ENCODE assay signal across 17 cellular contexts in genomic region chrX:139828830-139829229, GRCh38.
"Had no signal": no experiment of that assay in that cellular context is flagged by ENCODE, and none has a peak within 500 bp of the region (broad histone marks: within the 10 kb centered on the region; RNA-seq: fewer than 3 reads in every experiment).

No MANE protein-coding gene starts in this region.

- H3K27ac ChIP-seq: KMS-11 had no signal

- DNase-seq: activated CD4-positive, alpha-beta T cell treated with anti-CD3 and anti-CD28 coated beads for 48 hours; activated CD4-positive, alpha-beta T cell treated with anti-CD3 and anti-CD28 coated beads, Interleukin-2, amount 50 U/mL, for 4 hours; activated CD4-positive, CD25-positive, alpha-beta regulatory T cell treated with anti-CD3 and anti-CD28 coated beads, Interleukin-2, amount 50 U/mL, for 72 hours; activated CD8-positive, alpha-beta memory T cell treated with anti-CD3 and anti-CD28 coated beads, Interleukin-2, amount 50 U/mL, for 48 hours; activated CD8-positive, alpha-beta T cell treated with anti-CD3 and anti-CD28 coated beads, Interleukin-2, amount 10 ng/mL, durations not matched to agents 7 days and 5 days; activated T-cell treated with anti-CD3 and anti-CD28 coated beads, Interleukin-2, amount 50 U/mL, for 1 hour; aorta; NCI-H1092; NCI-H1417; NCI-H1694 treated with DMSO at 0.1 percent for 48 hours; NCI-H2029 treated with DMSO at 0.1 percent for 48 hours; NCI-H510A treated with DMSO at 0.1 percent for 48 hours; PC-3; SHP77 treated with DMSO at 0.1 percent for 48 hours; SW 1271 had no signal

- FAIRE-seq: RCC 7860 had no signal

- ATAC-seq: activated CD8-positive, alpha-beta T cell treated with anti-CD3 and anti-CD28 coated beads, Interleukin-2, amount 10 ng/mL, durations not matched to agents 7 days and 5 days; PC-3 had no signal

- H3K4me2 ChIP-seq: KMS-11 had no signal
